Comparison of ENCODE assay signal across 15 cellular contexts in genomic region chr22:30292069-30292970, GRCh38. TPM values are rescaled to one million over a fixed set of nuclear protein-coding genes. Genes with fewer than 3 reads are reported as not detected.
DNase-seq lines count a peak whose midpoint lies in the region; ATAC-seq and TF ChIP-seq lines count a peak whose summit lies in the region.
"Had no signal": no experiment of that assay in that cellular context is flagged by ENCODE, and none has a peak within 500 bp of the region (broad histone marks: within the 10 kb centered on the region; RNA-seq: fewer than 3 reads in every experiment).

No MANE protein-coding gene starts in this region.

- peak; percentile 43 for DNase-seq in Right ventricle myocardium superior
- DNase-seq in cardiac septum (ENCODE audit: low spot score) = no peak
- DNase-seq in esophagus squamous epithelium (lab: John Stamatoyannopoulos, UW) = no peak
- no peak for DNase-seq in prostate gland (ENCODE audit: low spot score)
- DNase-seq in upper lobe of left lung = no peak
- no peak for DNase-seq in T-cell
- DNase-seq in occipital lobe (lab: John Stamatoyannopoulos, UW) = no peak
- no peak for DNase-seq in NCI-H1092 (lab: John Stamatoyannopoulos, UW)
- DNase-seq: dermis blood vessel endothelial cell; NCI-H1930; NCI-H748 treated with DMSO at 0.1 percent for 48 hours; stimulated activated CD4-positive, alpha-beta T cell treated with anti-CD3 and anti-CD28 coated beads, Interleukin-4, amount 100 ng/mL, for 24 hours had no signal

- intact Hi-C loops in Right ventricle myocardium superior (cut with DNase I) = no loop called here
- intact Hi-C loops in cardiac septum (cut with DNase I) = no loop called here
- intact Hi-C loops in esophagus squamous epithelium (cut with DNase I) = no loop called here
- intact Hi-C loops in prostate gland (cut with DNase I) = no loop called here

- H3K36me3 Mint-ChIP-seq in T-cell = peaks cover 26% of the 10 kb centered on the region

- CTCF ChIA-PET in T-cell (lab: Charles Lee) = no interaction called here

- no peak overlapping the region for H3K4me3 Mint-ChIP-seq in T-cell

- H3K36me3 ChIP-seq in esophagus squamous epithelium (peaks cover 34 to 59% (median 35%) of the 10 kb centered on the region in 3 donors), prostate gland (peaks cover 5 to 7% of the 10 kb centered on the region in 2 donors), upper lobe of left lung (peaks cover 25 to 56% (median 48%) of the 10 kb centered on the region in 4 donors)

- TF ChIP-seq CTCF in esophagus squamous epithelium (IDR thresholded peaks at IDR 0.05) (no peak), prostate gland (IDR thresholded peaks at IDR 0.05) (no peak), upper lobe of left lung (IDR thresholded peaks at IDR 0.05) (no peak)

- no peak for TF ChIP-seq POLR2A in esophagus squamous epithelium (IDR thresholded peaks at IDR 0.05)
- TF ChIP-seq POLR2A in prostate gland (IDR thresholded peaks at IDR 0.05) = no peak
- TF ChIP-seq POLR2A in upper lobe of left lung (IDR thresholded peaks at IDR 0.05) = no peak

- no peak overlapping the region for H3K4me3 ChIP-seq in esophagus squamous epithelium
- H3K4me3 ChIP-seq in prostate gland = no peak overlapping the region
- H3K4me3 ChIP-seq in upper lobe of left lung = no peak overlapping the region

- TF ChIP-seq EP300 in upper lobe of left lung (IDR thresholded peaks at IDR 0.05) = no peak

- H3K27me3 Mint-ChIP-seq in T-cell = no peaks in the 10 kb centered on the region

- H3K4me1 ChIP-seq in esophagus squamous epithelium (peaks cover 65 to 93% (median 66%) of the 10 kb centered on the region in 3 donors), prostate gland (replicated peaks) (peaks cover 24% of the 10 kb centered on the region), upper lobe of left lung (peaks cover 47 to 65% (median 53%) of the 10 kb centered on the region in 4 donors)

- 20 to 83% methylated on average over 2 to 8 of the region's 18 CpGs for WGBS in esophagus squamous epithelium, 2 donors
- WGBS in prostate gland = 74% methylated on average over 17 of the region's 18 CpGs
- WGBS in upper lobe of left lung, 2 donors = 87 to 91% methylated on average over 13 to 18 of the region's 18 CpGs

- peak overlapping the region in 1 of 2 donors; percentile 82 for H3K27ac Mint-ChIP-seq in T-cell

- POLR2A ChIA-PET in T-cell (lab: Charles Lee) = interaction anchor here in 1 of 2 donors (1.0 kb wide), 1 partner anchor 9 kb away, joined by 3 read pairs; no protein-coding TSS in a partner anchor

- H3K27ac ChIP-seq in esophagus squamous epithelium (peak overlapping the region; percentile 96 to 99 (median 97)), prostate gland (peak overlapping the region; percentile 88 to 95), upper lobe of left lung (peak overlapping the region; percentile 94 to 99 (median 96))

- ATAC-seq in Right ventricle myocardium superior (ENCODE audit: poor library complexity) (no peak), upper lobe of left lung (ENCODE audit: low FRiP score in 2 of 2) (no peak), T-cell (replicated peaks in 1 of 4) (no peak)

- no peaks in the 10 kb centered on the region for H3K9me3 ChIP-seq in esophagus squamous epithelium
- no peaks in the 10 kb centered on the region for H3K9me3 ChIP-seq in prostate gland
- no peaks in the 10 kb centered on the region for H3K9me3 ChIP-seq in upper lobe of left lung

- H3K27me3 ChIP-seq in esophagus squamous epithelium = no peaks in the 10 kb centered on the region
- no peaks in the 10 kb centered on the region for H3K27me3 ChIP-seq in prostate gland (replicated peaks; ENCODE audit: insufficient read depth)
- H3K27me3 ChIP-seq in upper lobe of left lung = no peaks in the 10 kb centered on the region

- peaks cover 63 to 69% (median 66%) of the 10 kb centered on the region in 3 donors for H3K4me1 Mint-ChIP-seq in T-cell

- H3K9me3 Mint-ChIP-seq in T-cell = no peaks in the 10 kb centered on the region

RNA-seq across cellular contexts. Expression of gene CASTOR1, which starts 3.0 kb away (rescaled TPM):
- total RNA-seq in Right ventricle myocardium superior (5.3 TPM), cardiac septum (5.0 TPM), esophagus squamous epithelium (10 to 100 TPM; 18.9 to 76.4 (median 40.7) TPM), prostate gland (10 to 100 TPM; 27.2 to 33.2 TPM), upper lobe of left lung (10 to 100 TPM in 4 of 6 donors, 1 to 10 TPM in 2; 7.0 to 31.5 (median 22.1) TPM), T-cell (10 to 100 TPM; 12.8 to 21.9 (median 16.1) TPM), occipital lobe (2.7 TPM)

RNA-seq across cellular contexts. Expression of gene OSM, which starts 25.7 kb away (rescaled TPM):
- total RNA-seq in Right ventricle myocardium superior (0.11 TPM), cardiac septum (0.32 TPM), esophagus squamous epithelium (1 to 10 TPM in 1 of 4 donors, under 1 TPM in 2, not detected in 1; 0.19 to 5.7 (median 0.19) TPM), prostate gland (1 to 10 TPM in 1 of 2 donors, not detected in 1; 2.5 TPM), upper lobe of left lung (10 to 100 TPM in 1 of 6 donors, 1 to 10 TPM in 4, under 1 TPM in 1; 0.98 to 11.7 (median 5.1) TPM), T-cell (10 to 100 TPM in 2 of 5 donors, 1 to 10 TPM in 3; 5.9 to 16.5 (median 7.4) TPM), occipital lobe (0.31 TPM)
- total RNA-seq: A673, dermis blood vessel endothelial cell, H1, LHCN-M2 had no signal

RNA-seq across cellular contexts. Expression of gene TBC1D10A, which starts 34.4 kb away (rescaled TPM):
- total RNA-seq in Right ventricle myocardium superior = 6.5 TPM
- total RNA-seq in cardiac septum = 5.7 TPM
- total RNA-seq in esophagus squamous epithelium = 10 to 100 TPM; 40.7 to 55.1 (median 47.0) TPM
- 10 to 100 TPM; 46.1 to 51.2 TPM for total RNA-seq in prostate gland
- 10 to 100 TPM; 22.6 to 61.0 (median 36.2) TPM for total RNA-seq in upper lobe of left lung
- 10 to 100 TPM; 56.2 to 84.3 (median 82.3) TPM for total RNA-seq in T-cell
- total RNA-seq in occipital lobe = 10.0 TPM

RNA-seq across cellular contexts. Expression of gene LIF, which starts 45.8 kb away (rescaled TPM):
- total RNA-seq in Right ventricle myocardium superior = 0.54 TPM
- 0.78 TPM for total RNA-seq in cardiac septum
- total RNA-seq in esophagus squamous epithelium = under 1 TPM; 0.08 to 0.76 (median 0.10) TPM
- total RNA-seq in prostate gland = under 1 TPM; 0.40 to 0.59 TPM
- 10 to 100 TPM in 1 of 6 donors, 1 to 10 TPM in 4, under 1 TPM in 1; 0.89 to 16.9 (median 3.8) TPM for total RNA-seq in upper lobe of left lung
- 1 to 10 TPM in 3 of 5 donors, under 1 TPM in 2; 0.26 to 3.3 (median 1.4) TPM for total RNA-seq in T-cell
- not detected for total RNA-seq in occipital lobe
